8 cellular contexts compared by ENCODE assay signal in genomic region chr10:61750943-61751471, GRCh38.
A peak's percentile ranks its signal among the peaks of the same experiment; 100 is the strongest.
DNase-seq lines count a peak whose midpoint lies in the region; ATAC-seq and TF ChIP-seq lines count a peak whose summit lies in the region.

No MANE protein-coding gene starts in this region.

- H3K4me1 ChIP-seq in DOHH2 (ENCODE audit: control insufficient read depth, low read length) (peaks cover 27% of the 10 kb centered on the region), right cardiac atrium (ENCODE audit: control insufficient read depth, insufficient read depth, low read length) (no peaks in the 10 kb centered on the region)

- 76% methylated on average over 6 of the region's 6 CpGs for WGBS in right cardiac atrium

- H3K4me2 ChIP-seq in DOHH2 (ENCODE audit: low read length), result peak overlapping the region; percentile 58

- no peak overlapping the region for H3K27ac ChIP-seq in DOHH2 (ENCODE audit: low read depth, low read length)
- H3K27ac ChIP-seq in right cardiac atrium (ENCODE audit: low read length), result no peak overlapping the region

- H3K4me1 Mint-ChIP-seq in activated naive CD8-positive, alpha-beta T cell treated with anti-CD3 and anti-CD28 coated beads for 36 hours, result peaks cover 21% of the 10 kb centered on the region

- no peak overlapping the region for H3K27ac Mint-ChIP-seq in activated naive CD8-positive, alpha-beta T cell treated with anti-CD3 and anti-CD28 coated beads for 36 hours

- no peaks in the 10 kb centered on the region for H3K27me3 Mint-ChIP-seq in activated naive CD8-positive, alpha-beta T cell treated with anti-CD3 and anti-CD28 coated beads for 36 hours

- H3K9me3 ChIP-seq in DOHH2 (ENCODE audit: control insufficient read depth, insufficient read depth, low read length) (no peaks in the 10 kb centered on the region), right cardiac atrium (ENCODE audit: control insufficient read depth, low read length) (no peaks in the 10 kb centered on the region)

- H3K9me3 Mint-ChIP-seq in activated naive CD8-positive, alpha-beta T cell treated with anti-CD3 and anti-CD28 coated beads for 36 hours, result no peaks in the 10 kb centered on the region

- H3F3A ChIP-seq in DOHH2 (ENCODE audit: control insufficient read depth, insufficient read depth), result no peaks in the 10 kb centered on the region

- no peaks in the 10 kb centered on the region for H4K20me1 ChIP-seq in DOHH2 (ENCODE audit: control insufficient read depth, insufficient read depth, low read depth, low read length)

- TF ChIP-seq CTCF in DOHH2 (IDR thresholded peaks at IDR 0.05; ENCODE audit: low read depth, low read length, poor library complexity, severe bottlenecking), result peak; percentile 83

- H3K9me2 ChIP-seq in DOHH2 (replicated peaks; ENCODE audit: control insufficient read depth, low read length), result no peaks in the 10 kb centered on the region

- peak; percentile 35 for DNase-seq in HS-27A (ENCODE audit: low read depth)
- DNase-seq in SKM-1 (lab: John Stamatoyannopoulos, UW; ENCODE audit: unreplicated experiment), result peak; percentile 20
- peak; percentile 69 for DNase-seq in activated naive CD8-positive, alpha-beta T cell treated with anti-CD3 and anti-CD28 coated beads for 36 hours
- DNase-seq in right cardiac atrium, result peak; percentile 37 to 81 (median 78)
- peak; percentile 59 to 69 (median 63) for DNase-seq in stimulated activated CD4-positive, alpha-beta T cell treated with anti-CD3 and anti-CD28 coated beads, Interleukin-12 subunit alpha, Interleukin-12 subunit beta, amount 100 ng/mL, for 48 hours (ENCODE audit: low read depth in 2 of 3, low spot score in 1 of 3)
- no peak for DNase-seq in superior temporal gyrus (ENCODE audit: extremely low spot score)

- H3K4me3 Mint-ChIP-seq in activated naive CD8-positive, alpha-beta T cell treated with anti-CD3 and anti-CD28 coated beads for 36 hours, result no peak overlapping the region

- intact Hi-C loops in right cardiac atrium (cut with DNase I), result no loop called here

- H3K4me3 ChIP-seq in DOHH2 (ENCODE audit: low read length) (no peak overlapping the region), right cardiac atrium (ENCODE audit: low read length) (no peak overlapping the region)

- H3K27me3 ChIP-seq in DOHH2 (ENCODE audit: control insufficient read depth, low read length) (no peaks in the 10 kb centered on the region), right cardiac atrium (ENCODE audit: control insufficient read depth, insufficient read depth) (no peaks in the 10 kb centered on the region)

- no peaks in the 10 kb centered on the region for H3K36me3 ChIP-seq in DOHH2 (ENCODE audit: control insufficient read depth, low read length)

- H3K36me3 Mint-ChIP-seq in activated naive CD8-positive, alpha-beta T cell treated with anti-CD3 and anti-CD28 coated beads for 36 hours, result no peaks in the 10 kb centered on the region

- ATAC-seq in GM21381 (IDR thresholded peaks at IDR 0.05; ENCODE audit: unreplicated experiment), result peak; percentile 79
- ATAC-seq in right cardiac atrium, result peak; percentile 69 to 77

- H3K79me2 ChIP-seq in DOHH2 (ENCODE audit: control insufficient read depth, low read length), result no peaks in the 10 kb centered on the region
